ENCODE assay signal across 34 cellular contexts in the genomic region with DNA sequence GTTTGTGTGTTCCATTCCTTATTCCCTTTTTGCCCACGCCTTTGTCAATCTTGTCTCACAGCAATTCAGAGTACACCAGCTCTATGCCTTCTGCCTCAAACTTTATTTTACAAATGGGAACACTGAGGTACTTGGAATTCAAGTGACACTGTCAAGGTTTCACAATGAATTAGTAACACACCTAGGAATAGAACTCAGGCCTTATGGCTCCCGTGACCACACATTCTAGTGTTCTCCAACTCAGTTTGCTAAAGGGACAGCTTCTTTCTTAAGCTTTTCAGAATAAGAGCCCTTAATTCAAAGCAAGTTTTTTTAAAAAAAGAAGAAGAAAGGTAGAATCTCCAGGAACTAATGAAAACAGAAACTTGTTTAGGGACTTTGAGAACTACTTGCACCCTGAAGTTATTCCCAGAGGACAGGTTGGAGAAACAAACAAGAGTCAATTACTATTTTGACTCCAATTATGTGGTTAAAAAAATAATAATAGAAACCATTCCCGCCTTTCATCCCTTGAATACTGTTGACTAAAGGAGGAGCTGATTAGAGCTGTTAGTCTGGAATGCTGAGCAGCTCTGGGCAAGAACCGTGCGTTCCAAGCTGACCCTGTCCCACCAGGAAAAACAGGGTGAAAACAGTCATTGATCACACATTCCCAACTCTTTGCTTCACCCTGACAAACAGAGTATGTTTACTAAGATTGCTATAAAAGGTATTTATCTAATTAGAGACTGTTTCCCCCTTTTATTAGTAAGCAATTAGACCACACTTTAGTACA.
DNase-seq lines count a peak whose midpoint lies in the region; ATAC-seq, FAIRE-seq and TF ChIP-seq lines count a peak whose summit lies in the region.
"Had no signal": no experiment of that assay in that cellular context is flagged by ENCODE, and none has a peak within 500 bp of the region (broad histone marks: within the 10 kb centered on the region; RNA-seq: fewer than 3 reads in every experiment).

No MANE protein-coding gene starts in this region.

- H3K4me2 ChIP-seq in A549: 0 out of 3 replicates have a peak overlapping the region, but pooled peaks have one; percentile 17

- TF ChIP-seq RAD21 in A549 (conservative IDR thresholded peaks at IDR 0.05 in 1 of 2, IDR thresholded peaks at IDR 0.05 in 1 of 2): no peak

- TF ChIP-seq CTCF in A549 (IDR thresholded peaks at IDR 0.05) (no peak), left lung (IDR thresholded peaks at IDR 0.05) (no peak)

- H3K36me3 ChIP-seq in left lung: no peaks in the 10 kb centered on the region
- H3K36me3 ChIP-seq in effector memory CD4-positive, alpha-beta T cell (ENCODE audit: control insufficient read depth, insufficient read depth, low read length): no peaks in the 10 kb centered on the region
- H3K36me3 ChIP-seq: breast epithelium, neutrophil, prostate gland, sigmoid colon, thyroid gland had no signal

- TF ChIP-seq EP300 in A549 (IDR thresholded peaks at IDR 0.05): no peak

- no peak for TF ChIP-seq POLR2A in A549 (IDR thresholded peaks at IDR 0.05; ENCODE audit: low read length)

- H3K27me3 ChIP-seq in left lung: no peaks in the 10 kb centered on the region
- H3K27me3 ChIP-seq in effector memory CD4-positive, alpha-beta T cell (replicated peaks; ENCODE audit: control insufficient read depth, insufficient read depth, low read length, poor library complexity, severe bottlenecking): no peaks in the 10 kb centered on the region
- H3K27me3 ChIP-seq: breast epithelium, neutrophil, sigmoid colon, thyroid gland had no signal

- ATAC-seq in A549: no peak
- peak; percentile 84 for ATAC-seq in left lung
- ATAC-seq in HG03025 (IDR thresholded peaks at IDR 0.05; ENCODE audit: low FRiP score, unreplicated experiment): no peak
- no peak for ATAC-seq in stimulated activated effector memory CD8-positive, alpha-beta T cell treated with anti-CD3 and anti-CD28 coated beads, Interleukin-12 subunit alpha, Interleukin-12 subunit beta, amount 100 ng/mL, for 72 hours
- ATAC-seq: effector memory CD8-positive, alpha-beta T cell; Panc1 had no signal

- CTCF ChIA-PET in A549 (lab: Yijun Ruan, JAX): no interaction called here

- H3K36me3 Mint-ChIP-seq in stimulated activated effector memory CD8-positive, alpha-beta T cell treated with anti-CD3 and anti-CD28 coated beads, Interleukin-12 subunit alpha, Interleukin-12 subunit beta, amount 100 ng/mL, for 72 hours: no peaks in the 10 kb centered on the region
- H3K36me3 Mint-ChIP-seq: IgD-negative memory B cell had no signal

- POLR2A ChIA-PET in A549 (lab: Yijun Ruan, JAX): no interaction called here

- no peaks in the 10 kb centered on the region for H3K4me1 ChIP-seq in A549
- H3K4me1 ChIP-seq in left lung: no peaks in the 10 kb centered on the region
- no peaks in the 10 kb centered on the region for H3K4me1 ChIP-seq in effector memory CD4-positive, alpha-beta T cell (ENCODE audit: control insufficient read depth, insufficient read depth, low read length, poor library complexity, severe bottlenecking)
- H3K4me1 ChIP-seq: breast epithelium, prostate gland, sigmoid colon, thyroid gland had no signal

- H3K27ac ChIP-seq in A549 (no peak overlapping the region), left lung (no peak overlapping the region)
- no peak overlapping the region for H3K27ac ChIP-seq in effector memory CD4-positive, alpha-beta T cell (ENCODE audit: insufficient read depth, low read length, poor library complexity, severe bottlenecking)
- H3K27ac ChIP-seq: breast epithelium, neutrophil, prostate gland, sigmoid colon, thyroid gland had no signal

- H3K4me1 Mint-ChIP-seq in stimulated activated effector memory CD8-positive, alpha-beta T cell treated with anti-CD3 and anti-CD28 coated beads, Interleukin-12 subunit alpha, Interleukin-12 subunit beta, amount 100 ng/mL, for 72 hours: no peaks in the 10 kb centered on the region
- H3K4me1 Mint-ChIP-seq: IgD-negative memory B cell, naive B cell had no signal

- H3K27ac Mint-ChIP-seq in stimulated activated effector memory CD8-positive, alpha-beta T cell treated with anti-CD3 and anti-CD28 coated beads, Interleukin-12 subunit alpha, Interleukin-12 subunit beta, amount 100 ng/mL, for 72 hours: no peak overlapping the region
- H3K27ac Mint-ChIP-seq: activated T-helper 2 cell treated with anti-CD3 and anti-CD28 coated beads, Interferon-gamma antibody, Interleukin-2, Interleukin-4, amounts not matched to agents 10 μg/mL and 5 μg/mL and 100 μg/mL, durations not matched to agents 14 hours and 24 hours and 36 hours; effector memory CD8-positive, alpha-beta T cell; IgD-negative memory B cell; naive B cell; T-helper 2 cell treated with Interferon-gamma antibody and Interleukin-4, amounts not matched to agents 5 μg/mL and 100 μg/mL, for 36 hours had no signal

- H3K4me3 ChIP-seq in A549 (no peak overlapping the region), left lung (no peak overlapping the region)
- no peak overlapping the region for H3K4me3 ChIP-seq in effector memory CD4-positive, alpha-beta T cell (ENCODE audit: insufficient read depth, low read depth, low read length, poor library complexity, severe bottlenecking)
- H3K4me3 ChIP-seq: breast epithelium, prostate gland, sigmoid colon, thyroid gland had no signal

- H3K9me3 ChIP-seq in A549 (no peaks in the 10 kb centered on the region), left lung (no peaks in the 10 kb centered on the region)
- no peaks in the 10 kb centered on the region for H3K9me3 ChIP-seq in effector memory CD4-positive, alpha-beta T cell (ENCODE audit: control insufficient read depth, low read length)
- H3K9me3 ChIP-seq: breast epithelium, neutrophil, prostate gland, sigmoid colon, thyroid gland had no signal

- H3K4me3 Mint-ChIP-seq in stimulated activated effector memory CD8-positive, alpha-beta T cell treated with anti-CD3 and anti-CD28 coated beads, Interleukin-12 subunit alpha, Interleukin-12 subunit beta, amount 100 ng/mL, for 72 hours: no peak overlapping the region
- H3K4me3 Mint-ChIP-seq: effector memory CD8-positive, alpha-beta T cell; IgD-negative memory B cell; naive B cell; T-helper 2 cell treated with Interferon-gamma antibody and Interleukin-4, amounts not matched to agents 5 μg/mL and 100 μg/mL, for 36 hours had no signal

- WGBS in A549 (ENCODE audit: missing lambda C conversion rate): 42% methylated on average over 5 of the region's 5 CpGs

- FAIRE-seq in A549 (lab: Jason Lieb, UNC): peak; percentile 95

- DNase-seq in A549 (ENCODE audit: low read depth in 1 of 2, low spot score in 1 of 2): no peak
- DNase-seq in GM03348 (ENCODE audit: low spot score): peak; percentile 13
- peak; percentile 3 for DNase-seq in SW480 (ENCODE audit: low spot score)
- no peak for DNase-seq in left lung
- no peak for DNase-seq in D341Med (ENCODE audit: low spot score)
- DNase-seq in effector memory CD4-positive, alpha-beta T cell: no peak
- DNase-seq in stimulated activated effector memory CD8-positive, alpha-beta T cell treated with anti-CD3 and anti-CD28 coated beads, Interleukin-12 subunit alpha, Interleukin-12 subunit beta, amount 100 ng/mL, for 72 hours (ENCODE audit: low spot score in 2 of 2): no peak
- DNase-seq: activated CD4-positive, alpha-beta T cell treated with anti-CD3 and anti-CD28 coated beads for 48 hours; activated CD8-positive, alpha-beta memory T cell treated with anti-CD3 and anti-CD28 coated beads for 24 hours; activated naive CD4-positive, alpha-beta T cell treated with anti-CD3 and anti-CD28 coated beads, Interleukin-2, amount 50 U/mL, for 16 hours; activated T-cell treated with anti-CD3 and anti-CD28 coated beads for 4 hours; cortex of kidney; DMS53; effector memory CD8-positive, alpha-beta T cell; glutamatergic neuron; HCEC 1CT; kidney; midbrain; naive B cell; NCI-H1092; NCI-H187; NCI-H526; SHP77; sigmoid colon; stimulated activated CD4-positive, alpha-beta T cell treated with anti-CD3 and anti-CD28 coated beads, Interleukin-4, amount 100 ng/mL, for 1 hour; thyroid gland had no signal

- intact Hi-C loops in left lung (cut with DNase I): no loop called here

- peaks cover 4% of the 10 kb centered on the region for H3K9me3 Mint-ChIP-seq in stimulated activated effector memory CD8-positive, alpha-beta T cell treated with anti-CD3 and anti-CD28 coated beads, Interleukin-12 subunit alpha, Interleukin-12 subunit beta, amount 100 ng/mL, for 72 hours
- H3K9me3 Mint-ChIP-seq: activated T-helper 2 cell treated with anti-CD3 and anti-CD28 coated beads, Interferon-gamma antibody, Interleukin-2, Interleukin-4, amounts not matched to agents 10 μg/mL and 5 μg/mL and 100 μg/mL, durations not matched to agents 14 hours and 24 hours and 36 hours; effector memory CD8-positive, alpha-beta T cell; T-helper 2 cell treated with Interferon-gamma antibody and Interleukin-4, amounts not matched to agents 5 μg/mL and 100 μg/mL, for 36 hours had no signal

TF ChIP-seq in A549, 52 proteins besides CTCF, POLR2A, EP300 and RAD21 (continues in another document):
- TF ChIP-seq RNF2 (IDR thresholded peaks at IDR 0.05; ENCODE audit: borderline replicate concordance, low read depth) (no peak), ZNF302 (CRISPR knock-in tag; IDR thresholded peaks at IDR 0.05) (no peak), TP53 (CRISPR knock-in tag; IDR thresholded peaks at IDR 0.05) (no peak), KDM1A (IDR thresholded peaks at IDR 0.05; ENCODE audit: low read depth) (no peak), RCOR1 (IDR thresholded peaks at IDR 0.05; ENCODE audit: low read depth, low read length) (no peak), PBX3 (IDR thresholded peaks at IDR 0.05) (no peak), BCL3 (IDR thresholded peaks at IDR 0.05) (no peak)

Comparison
In these comparisons a context has a peak if more than half of its experiments do, and no peak if none do; other contexts are left out.
1. DNase-seq: peak in GM03348 (single experiment) and SW480 (single experiment); none in A549 (0 of 2), left lung (0 of 2), D341Med (single experiment), effector memory CD4-positive, alpha-beta T cell (0 of 3) and stimulated activated effector memory CD8-positive, alpha-beta T cell treated with anti-CD3 and anti-CD28 coated beads, Interleukin-12 subunit alpha, Interleukin-12 subunit beta, amount 100 ng/mL, for 72 hours (0 of 2).